In genomic region chr20:4181956-4182945, GRCh38 we compare ENCODE assay signal across 22 cellular contexts. TPM values are rescaled to one million over a fixed set of nuclear protein-coding genes. Genes with fewer than 3 reads are reported as not detected.
DNase-seq lines count a peak whose midpoint lies in the region; ATAC-seq and TF ChIP-seq lines count a peak whose summit lies in the region.
"Had no signal": no experiment of that assay in that cellular context is flagged by ENCODE, and none has a peak within 500 bp of the region (broad histone marks: within the 10 kb centered on the region; RNA-seq: fewer than 3 reads in every experiment).

No MANE protein-coding gene starts in this region.

- POLR2A ChIA-PET in MCF 10A (lab: Yijun Ruan, JAX), result interaction anchor here (0.8 to 1.5 kb wide), 2 partner anchors 9 to 11 kb away, joined by 3 to 5 read pairs; no protein-coding TSS in a partner anchor

- H3K27me3 ChIP-seq in mammary epithelial cell (ENCODE audit: insufficient read depth, low read length), result no peaks in the 10 kb centered on the region
- H3K27me3 ChIP-seq in neuronal stem cell (ENCODE audit: control insufficient read depth in 3 of 3, insufficient read depth in 3 of 3, low read depth in 1 of 3, low read length in 3 of 3), result no peaks in the 10 kb centered on the region
- no peaks in the 10 kb centered on the region for H3K27me3 ChIP-seq in upper lobe of right lung
- H3K27me3 ChIP-seq: SJSA1 had no signal

- H2AFZ ChIP-seq in mammary epithelial cell (ENCODE audit: low read depth, low read length) (no peak overlapping the region), neuronal stem cell (ENCODE audit: low read length) (no peak overlapping the region)

- peak overlapping the region; percentile 51 for H3K18ac ChIP-seq in neuronal stem cell (ENCODE audit: low read length)

- H3K79me2 ChIP-seq in mammary epithelial cell (ENCODE audit: insufficient read depth, low read length), result no peaks in the 10 kb centered on the region

- H3K79me1 ChIP-seq in neuronal stem cell (ENCODE audit: low read depth, low read length), result no peaks in the 10 kb centered on the region

- H3K27ac ChIP-seq in mammary epithelial cell (ENCODE audit: insufficient read depth, low read depth, low read length), result no peak overlapping the region
- H3K27ac ChIP-seq in neuronal stem cell (replicated peaks; ENCODE audit: low read length), result no peak overlapping the region
- no peak overlapping the region for H3K27ac ChIP-seq in upper lobe of right lung
- H3K27ac ChIP-seq: 22Rv1, SJSA1 had no signal

- H3K23ac ChIP-seq in neuronal stem cell (ENCODE audit: low read depth, low read length, poor library complexity), result peak overlapping the region; percentile 9

- H3K36me3 Mint-ChIP-seq in MCF 10A (ENCODE audit: insufficient read depth, unreplicated experiment), result peaks cover 41% of the 10 kb centered on the region
- H3K36me3 Mint-ChIP-seq in type B pancreatic cell, result peaks cover 35% of the 10 kb centered on the region

- no peaks in the 10 kb centered on the region for H3K36me3 ChIP-seq in mammary epithelial cell (ENCODE audit: insufficient read depth, low read length)
- H3K36me3 ChIP-seq in neuronal stem cell (replicated peaks in 1 of 2; ENCODE audit: control insufficient read depth in 2 of 2, insufficient read depth in 2 of 2, low read length in 2 of 2), result peaks cover 17 to 70% of the 10 kb centered on the region in 2 donors
- H3K36me3 ChIP-seq in upper lobe of right lung, result no peaks in the 10 kb centered on the region

- CTCF ChIA-PET in MCF 10A (lab: Yijun Ruan, JAX) (interaction anchor here (0.6 to 4.3 kb wide), 3 partner anchors 14 to 174 kb away, joined by 5 to 23 read pairs (median 6); no protein-coding TSS in a partner anchor), mammary epithelial cell (lab: Charles Lee; ENCODE audit: low non-redundant PET) (no interaction called here)

- H3K27me3 Mint-ChIP-seq in MCF 10A (ENCODE audit: insufficient read depth, unreplicated experiment) (no peaks in the 10 kb centered on the region), type B pancreatic cell (no peaks in the 10 kb centered on the region)

- no peaks in the 10 kb centered on the region for H3K9me3 ChIP-seq in mammary epithelial cell (replicated peaks; ENCODE audit: insufficient read depth, low read length)
- peaks cover 4 to 9% of the 10 kb centered on the region in 2 donors for H3K9me3 ChIP-seq in neuronal stem cell (replicated peaks in 1 of 2; ENCODE audit: control insufficient read depth in 2 of 2, insufficient read depth in 1 of 2, low read depth in 1 of 2, low read length in 2 of 2)
- no peaks in the 10 kb centered on the region for H3K9me3 ChIP-seq in upper lobe of right lung
- H3K9me3 ChIP-seq: SJSA1 had no signal

- in situ Hi-C loops in mammary epithelial cell (cut with MboI; ENCODE audit: low sequenced_read_pairs in 2 of 2), result no loop called here

- H3K27ac Mint-ChIP-seq in MCF 10A (ENCODE audit: low read depth, unreplicated experiment) (no peak overlapping the region), type B pancreatic cell (no peak overlapping the region)

- no peak overlapping the region for H4K91ac ChIP-seq in neuronal stem cell (ENCODE audit: low read depth, low read length, poor library complexity)

- TF ChIP-seq CTCF in MCF 10A (IDR thresholded peaks at IDR 0.05; ENCODE audit: unreplicated experiment), result no peak
- TF ChIP-seq CTCF in mammary epithelial cell (conservative IDR thresholded peaks at IDR 0.05 in 1 of 2, IDR thresholded peaks at IDR 0.05 in 1 of 2; ENCODE audit: extremely low read depth in 1 of 2, insufficient read depth in 1 of 2, low read depth in 1 of 2, low read length in 2 of 2), result no peak
- TF ChIP-seq CTCF in upper lobe of right lung (IDR thresholded peaks at IDR 0.05), result no peak
- no peak for TF ChIP-seq CTCF in type B pancreatic cell (conservative IDR thresholded peaks at IDR 0.05)

- peak overlapping the region; percentile 17 for H2BK5ac ChIP-seq in neuronal stem cell (ENCODE audit: low read length)

- H3K4me1 Mint-ChIP-seq in MCF 10A (ENCODE audit: insufficient read depth, unreplicated experiment) (no peaks in the 10 kb centered on the region), type B pancreatic cell (ENCODE audit: unreplicated experiment) (no peaks in the 10 kb centered on the region)
- H3K4me1 Mint-ChIP-seq: IgD-negative memory B cell had no signal

- H2BK120ac ChIP-seq in neuronal stem cell (ENCODE audit: low read depth, low read length), result no peak overlapping the region

- no peak overlapping the region for H3K9ac ChIP-seq in mammary epithelial cell (ENCODE audit: insufficient read depth, low read length)
- no peak overlapping the region for H3K9ac ChIP-seq in neuronal stem cell (ENCODE audit: low read depth, low read length, poor library complexity)

- H4K20me1 ChIP-seq in mammary epithelial cell (ENCODE audit: insufficient read depth, low read length), result no peaks in the 10 kb centered on the region

- dilution Hi-C loops in mammary epithelial cell (cut with HindIII; ENCODE audit: low sequenced_read_pairs), result no loop called here

- H3K4me1 ChIP-seq in mammary epithelial cell (ENCODE audit: insufficient read depth, low read length), result no peaks in the 10 kb centered on the region
- peaks cover 0 to 2% of the 10 kb centered on the region in 2 donors for H3K4me1 ChIP-seq in neuronal stem cell (ENCODE audit: control insufficient read depth in 2 of 2, insufficient read depth in 1 of 2, low read depth in 1 of 2, low read length in 2 of 2)
- H3K4me1 ChIP-seq in upper lobe of right lung, result no peaks in the 10 kb centered on the region
- H3K4me1 ChIP-seq: SJSA1 had no signal

- peak overlapping the region; percentile 47 for H3K14ac ChIP-seq in neuronal stem cell (ENCODE audit: low read length)

- H3K4ac ChIP-seq in neuronal stem cell (ENCODE audit: low read length), result no peak overlapping the region

- H2BK12ac ChIP-seq in neuronal stem cell (ENCODE audit: low read length), result no peak overlapping the region

- DNase-seq in MCF 10A (ENCODE audit: unreplicated experiment) (no peak), mammary epithelial cell (no peak), neuronal stem cell (ENCODE audit: low spot score) (no peak), upper lobe of right lung (peak; percentile 58), type B pancreatic cell (ENCODE audit: extremely low spot score, unreplicated experiment) (no peak)
- DNase-seq in activated effector memory CD4-positive, alpha-beta T cell treated with Interleukin-2 at 50 U/mL for 16 hours, result no peak
- DNase-seq: ACHN, GOT3, NCI-H1092, NCI-H1417 treated with DMSO at 0.1 percent for 48 hours, NCI-H1694 treated with DMSO at 0.1 percent for 48 hours, NCI-H2081, NCI-H226, NCI-H510A, NCI-H69, Right ventricle myocardium superior, RPMI8226 had no signal

- peak overlapping the region; percentile 55 for H4K8ac ChIP-seq in neuronal stem cell (ENCODE audit: low read depth, low read length)

- intact Hi-C loops in MCF 10A (cut with micrococcal nuclease), result no loop called here
- intact Hi-C loops in mammary epithelial cell (cut with micrococcal nuclease), result no loop called here
- intact Hi-C loops in upper lobe of right lung (cut with DNase I), result no loop called here

- no peak overlapping the region for H3K4me2 ChIP-seq in mammary epithelial cell (ENCODE audit: insufficient read depth, low read depth, low read length)
- no peak overlapping the region for H3K4me2 ChIP-seq in neuronal stem cell (ENCODE audit: insufficient read depth, low read length, poor library complexity, severe bottlenecking)

- 99% methylated on average over 29 of the region's 50 CpGs for WGBS in mammary epithelial cell (ENCODE audit: low coverage, missing lambda C conversion rate)
- WGBS in neuronal stem cell (ENCODE audit: extremely low coverage in 2 of 2, insufficient read length in 2 of 2, insufficient replicate concordance in 1 of 2), 2 donors, result no CpG with 5 or more reads among the region's 50 CpGs

- H2BK15ac ChIP-seq in neuronal stem cell (ENCODE audit: low read length), result no peak overlapping the region

- no peak overlapping the region for H2AK5ac ChIP-seq in neuronal stem cell (ENCODE audit: low read depth, low read length)

- peak; percentile 24 for ATAC-seq in esophagus mucosa
- no peak for ATAC-seq in upper lobe of right lung
- ATAC-seq in HG02885 (IDR thresholded peaks at IDR 0.05; ENCODE audit: poor library complexity, unreplicated experiment), result no peak

- no peak overlapping the region for H3K4me3 Mint-ChIP-seq in MCF 10A (ENCODE audit: unreplicated experiment)
- no peak overlapping the region for H3K4me3 Mint-ChIP-seq in type B pancreatic cell
- H3K4me3 Mint-ChIP-seq: IgD-negative memory B cell had no signal

- H3K4me3 ChIP-seq in mammary epithelial cell (replicated peaks in 1 of 3; ENCODE audit: insufficient read depth in 1 of 3, low read depth in 2 of 3, low read length in 3 of 3) (no peak overlapping the region), neuronal stem cell (ENCODE audit: low read length in 2 of 2) (no peak overlapping the region), upper lobe of right lung (no peak overlapping the region)
- H3K4me3 ChIP-seq: SJSA1 had no signal

- BruUV-seq in MCF 10A (replicated peaks; lab: Mats Ljungman, UMichigan) (TSS peak; percentile 30), mammary epithelial cell (replicated peaks; lab: Mats Ljungman, UMichigan) (no TSS peak)

- H3K9me3 Mint-ChIP-seq in MCF 10A (ENCODE audit: unreplicated experiment) (no peaks in the 10 kb centered on the region), type B pancreatic cell (no peaks in the 10 kb centered on the region)

RNA-seq across cellular contexts. Expression of gene SMOX, which starts 33.6 kb away (rescaled TPM):
- total RNA-seq in MCF 10A (2022), result 42.3 and 48.6 TPM in 2 replicates
- 10 to 100 TPM in 1 of 2 donors, 1 to 10 TPM in 1; 6.5 to 16.4 TPM for total RNA-seq in mammary epithelial cell
- 5.4 TPM for polyA plus RNA-seq in mammary epithelial cell
- polyA minus RNA-seq in mammary epithelial cell, result 6.7 TPM
- total RNA-seq in esophagus mucosa, result 7.9 TPM
- polyA plus RNA-seq in neuronal stem cell (2013, experiment 1 of 2), result 18.2 TPM
- polyA plus RNA-seq in neuronal stem cell (2013, experiment 2 of 2), result 16.8 TPM
- 4.3 TPM for total RNA-seq in upper lobe of right lung
- 17.2 and 18.9 TPM in 2 replicates for total RNA-seq in type B pancreatic cell (ENCODE audit: low replicate concordance)
